ENCODE assay signal across 8 cellular contexts in the genomic region with DNA sequence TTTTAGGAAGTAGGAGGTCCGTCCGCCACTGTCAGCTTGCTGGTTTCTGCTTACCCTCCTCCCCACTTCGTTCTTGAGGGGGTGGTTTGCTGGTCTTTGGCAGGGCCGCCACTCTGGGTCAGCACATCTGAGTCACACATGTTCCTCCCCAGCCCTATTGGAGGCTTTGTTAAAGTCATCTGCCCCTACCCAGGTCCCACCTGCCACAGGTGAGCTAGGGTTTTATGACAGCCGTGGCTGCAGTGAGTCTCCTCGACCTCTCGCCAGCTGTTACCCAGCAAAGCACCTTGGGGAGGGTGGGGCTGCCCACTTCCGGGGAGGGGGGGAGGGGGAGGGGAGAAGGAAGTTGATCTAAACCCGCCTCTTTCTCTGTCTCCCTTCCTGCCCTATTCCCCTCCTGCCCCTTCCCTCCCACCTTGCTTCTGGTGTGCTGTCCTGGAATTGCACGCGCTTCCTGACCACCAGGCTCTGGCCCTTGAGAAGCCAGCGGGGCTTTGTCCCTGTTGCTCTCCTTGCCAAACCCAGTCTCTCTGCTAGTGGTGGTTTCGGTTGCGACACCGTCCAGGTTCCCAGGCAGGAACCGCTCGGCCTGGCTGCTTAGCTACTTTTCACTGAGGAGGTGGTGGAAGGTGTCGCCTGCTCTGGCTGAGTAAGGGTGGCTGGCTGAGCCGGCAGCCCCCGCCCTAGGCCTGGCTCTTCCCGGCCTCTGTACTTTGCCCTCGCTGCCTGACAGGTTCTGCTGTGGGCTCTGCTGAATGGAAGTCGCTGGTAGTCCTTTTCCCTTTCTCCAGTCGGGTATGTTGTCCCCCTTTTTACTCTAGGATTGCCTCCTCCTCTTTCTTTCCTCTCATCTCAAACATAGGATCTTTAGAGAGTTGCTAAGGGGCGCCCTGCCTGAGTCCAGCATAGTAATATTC. TPM values are rescaled to one million over a fixed set of nuclear protein-coding genes. Genes with fewer than 3 reads are reported as not detected.
A peak's percentile ranks its signal among the peaks of the same experiment; 100 is the strongest.
DNase-seq lines count a peak whose midpoint lies in the region; ATAC-seq and TF ChIP-seq lines count a peak whose summit lies in the region.

No MANE protein-coding gene starts in this region.

- H3K4me3 Mint-ChIP-seq in activated T-helper 1 cell treated with anti-CD3 and anti-CD28 coated beads, Interleukin-12 subunit alpha, Interleukin-12 subunit beta, Interleukin-2, Interleukin-4 antibody, amounts not matched to agents 30 ng/mL and 10 ng/mL and 1 ng/mL, durations not matched to agents 14 hours and 24 hours and 36 hours, result peak overlapping the region; percentile 86

- no peak for TF ChIP-seq EP300 in upper lobe of left lung (IDR thresholded peaks at IDR 0.05)

- H3K9me3 Mint-ChIP-seq in activated T-helper 1 cell treated with anti-CD3 and anti-CD28 coated beads, Interleukin-12 subunit alpha, Interleukin-12 subunit beta, Interleukin-2, Interleukin-4 antibody, amounts not matched to agents 30 ng/mL and 10 ng/mL and 1 ng/mL, durations not matched to agents 14 hours and 24 hours and 36 hours, result no peaks in the 10 kb centered on the region

- peaks cover 0 to 3% (median 0%) of the 10 kb centered on the region in 4 donors for H3K36me3 ChIP-seq in upper lobe of left lung

- H3K27me3 ChIP-seq in foreskin keratinocyte, result no peaks in the 10 kb centered on the region
- no peaks in the 10 kb centered on the region for H3K27me3 ChIP-seq in upper lobe of left lung

- peak overlapping the region in 3 of 4 donors; percentile 25 to 44 (median 43) for H3K4me3 ChIP-seq in upper lobe of left lung

- TF ChIP-seq POLR2A in GM18505 (IDR thresholded peaks at IDR 0.05; ENCODE audit: borderline replicate concordance, extremely low read depth, insufficient read depth, insufficient read length) (peak; percentile 44), upper lobe of left lung (IDR thresholded peaks at IDR 0.05) (peak in 1 of 4 donors; percentile 38)

- ATAC-seq in GM18505 (IDR thresholded peaks at IDR 0.05; ENCODE audit: unreplicated experiment), result peak; percentile 45
- peak; percentile 59 for ATAC-seq in HG03064 (IDR thresholded peaks at IDR 0.05; ENCODE audit: low read depth, unreplicated experiment)
- peak; percentile 75 for ATAC-seq in foreskin keratinocyte
- ATAC-seq in upper lobe of left lung (ENCODE audit: low FRiP score in 2 of 2), result peak; percentile 81 to 86

- no peaks in the 10 kb centered on the region for H3K9me3 ChIP-seq in upper lobe of left lung

- TF ChIP-seq CTCF in foreskin keratinocyte (conservative IDR thresholded peaks at IDR 0.05) (no peak), upper lobe of left lung (IDR thresholded peaks at IDR 0.05) (peak in 2 of 6 experiments; percentile 9 to 16)

- H3K27ac ChIP-seq in foreskin keratinocyte, result peak overlapping the region; percentile 85
- peak overlapping the region; percentile 80 to 85 (median 82) for H3K27ac ChIP-seq in upper lobe of left lung

- H3K36me3 Mint-ChIP-seq in activated T-helper 1 cell treated with anti-CD3 and anti-CD28 coated beads, Interleukin-12 subunit alpha, Interleukin-12 subunit beta, Interleukin-2, Interleukin-4 antibody, amounts not matched to agents 30 ng/mL and 10 ng/mL and 1 ng/mL, durations not matched to agents 14 hours and 24 hours and 36 hours (ENCODE audit: low read depth), result peaks cover 18% of the 10 kb centered on the region

- peaks cover 77% of the 10 kb centered on the region for H3K4me1 Mint-ChIP-seq in activated T-helper 1 cell treated with anti-CD3 and anti-CD28 coated beads, Interleukin-12 subunit alpha, Interleukin-12 subunit beta, Interleukin-2, Interleukin-4 antibody, amounts not matched to agents 30 ng/mL and 10 ng/mL and 1 ng/mL, durations not matched to agents 14 hours and 24 hours and 36 hours (ENCODE audit: low read depth)

- 20 to 31% methylated on average over 23 of the region's 25 CpGs for WGBS in upper lobe of left lung, 2 donors

- peak overlapping the region; percentile 83 for H3K27ac Mint-ChIP-seq in activated T-helper 1 cell treated with anti-CD3 and anti-CD28 coated beads, Interleukin-12 subunit alpha, Interleukin-12 subunit beta, Interleukin-2, Interleukin-4 antibody, amounts not matched to agents 30 ng/mL and 10 ng/mL and 1 ng/mL, durations not matched to agents 14 hours and 24 hours and 36 hours

- intact Hi-C loops in activated T-helper 1 cell treated with anti-CD3 and anti-CD28 coated beads, Interleukin-12 subunit alpha, Interleukin-12 subunit beta, Interleukin-2, Interleukin-4 antibody, amounts not matched to agents 30 ng/mL and 10 ng/mL and 1 ng/mL, durations not matched to agents 14 hours and 24 hours and 36 hours (cut with micrococcal nuclease), result loop anchor here (1.0 kb wide), 5 partner anchors 22 to 86 kb away; a partner anchor contains a TSS
- intact Hi-C loops in posterior cingulate gyrus (cut with DNase I), result no loop called here

- DNase-seq in NOMO-1 treated with dmso at 0.1 percent for 144 hours (lab: John Stamatoyannopoulos, UW; ENCODE audit: unreplicated experiment), result peak; percentile 54
- DNase-seq in activated T-helper 1 cell treated with anti-CD3 and anti-CD28 coated beads, Interleukin-12 subunit alpha, Interleukin-12 subunit beta, Interleukin-2, Interleukin-4 antibody, amounts not matched to agents 30 ng/mL and 10 ng/mL and 1 ng/mL, durations not matched to agents 14 hours and 24 hours and 36 hours (ENCODE audit: low spot score), result peak; percentile 57
- peak; percentile 53 to 70 for DNase-seq in foreskin keratinocyte
- peak in 6 of 10 donors; percentile 33 to 90 (median 70) for DNase-seq in posterior cingulate gyrus
- peak in 1 of 2 donors; percentile 90 for DNase-seq in upper lobe of left lung
- no peak for DNase-seq in DMS 273 treated with DMSO at 0.1 percent for 48 hours (lab: John Stamatoyannopoulos, UW)

- H3K27me3 Mint-ChIP-seq in activated T-helper 1 cell treated with anti-CD3 and anti-CD28 coated beads, Interleukin-12 subunit alpha, Interleukin-12 subunit beta, Interleukin-2, Interleukin-4 antibody, amounts not matched to agents 30 ng/mL and 10 ng/mL and 1 ng/mL, durations not matched to agents 14 hours and 24 hours and 36 hours (ENCODE audit: insufficient read depth), result no peaks in the 10 kb centered on the region

- H3K4me1 ChIP-seq in foreskin keratinocyte, result peaks cover 17% of the 10 kb centered on the region
- H3K4me1 ChIP-seq in upper lobe of left lung, result peaks cover 50 to 83% (median 63%) of the 10 kb centered on the region in 4 donors

RNA-seq across cellular contexts. Expression of a gene that starts 28.5 kb away (rescaled TPM):
- 0.21 and 0.34 TPM in 2 replicates for total RNA-seq in activated T-helper 1 cell treated with anti-CD3 and anti-CD28 coated beads, Interleukin-12 subunit alpha, Interleukin-12 subunit beta, Interleukin-2, Interleukin-4 antibody, amounts not matched to agents 30 ng/mL and 10 ng/mL and 1 ng/mL, durations not matched to agents 14 hours and 24 hours and 36 hours
- total RNA-seq in foreskin keratinocyte (1.5 and 1.8 TPM in 2 replicates), upper lobe of left lung (under 1 TPM in 2 of 6 donors, not detected in 4; 0.14 to 0.40 TPM)
- polyA plus RNA-seq in foreskin keratinocyte, result 1.7 and 1.8 TPM in 2 replicates

RNA-seq across cellular contexts. Expression of a gene that starts 49.5 kb away (rescaled TPM):
- 44.7 and 46.0 TPM in 2 replicates for total RNA-seq in activated T-helper 1 cell treated with anti-CD3 and anti-CD28 coated beads, Interleukin-12 subunit alpha, Interleukin-12 subunit beta, Interleukin-2, Interleukin-4 antibody, amounts not matched to agents 30 ng/mL and 10 ng/mL and 1 ng/mL, durations not matched to agents 14 hours and 24 hours and 36 hours
- total RNA-seq in foreskin keratinocyte, result 35.1 and 35.8 TPM in 2 replicates
- polyA plus RNA-seq in foreskin keratinocyte, result 14.9 and 17.6 TPM in 2 replicates
- total RNA-seq in upper lobe of left lung, result 10 to 100 TPM; 41.7 to 67.1 (median 50.7) TPM

RNA-seq across cellular contexts. Expression of a gene that starts 50.4 kb away (rescaled TPM):
- total RNA-seq in activated T-helper 1 cell treated with anti-CD3 and anti-CD28 coated beads, Interleukin-12 subunit alpha, Interleukin-12 subunit beta, Interleukin-2, Interleukin-4 antibody, amounts not matched to agents 30 ng/mL and 10 ng/mL and 1 ng/mL, durations not matched to agents 14 hours and 24 hours and 36 hours, result 25.3 and 31.6 TPM in 2 replicates
- total RNA-seq in foreskin keratinocyte (16.2 and 20.1 TPM in 2 replicates), upper lobe of left lung (10 to 100 TPM in 5 of 6 donors, 1 to 10 TPM in 1; 7.8 to 41.9 (median 16.5) TPM)
- polyA plus RNA-seq in foreskin keratinocyte, result 8.1 and 10.0 TPM in 2 replicates
